ENCODE assay signal across 1 cellular context in genomic region chr16:20348365-20349185, GRCh38.
TF ChIP-seq lines count a peak whose summit lies in the region.

No MANE protein-coding gene starts in this region.

TF ChIP-seq in K562, 482 proteins besides CTCF, POLR2A, EP300 and RAD21:
- TF ChIP-seq SNAPC5 (CRISPR knock-in tag; IDR thresholded peaks at IDR 0.05) (no peak), ASH1L (IDR thresholded peaks at IDR 0.05; ENCODE audit: borderline replicate concordance, low read depth, partially characterized antibody) (no peak), GMEB1 (CRISPR knock-in tag; IDR thresholded peaks at IDR 0.05) (no peak)
